ENCODE assay signal across 1 cellular context in genomic region chr9:133687856-133688761, GRCh38.
TF ChIP-seq lines count a peak whose summit lies in the region.

No MANE protein-coding gene starts in this region.

TF ChIP-seq in HEK293, 187 proteins besides CTCF, POLR2A, EP300 and RAD21 (continued from another document):
- TF ChIP-seq EGR2 (tag by site-specific recombination; IDR thresholded peaks at IDR 0.05; ENCODE audit: low read depth) (peak; percentile 87), ZNF19 (tag by site-specific recombination; IDR thresholded peaks at IDR 0.05; ENCODE audit: low read depth) (no peak), ZNF26 (tag by site-specific recombination; IDR thresholded peaks at IDR 0.05) (no peak), BCL11A (tag by site-specific recombination; IDR thresholded peaks at IDR 0.05; ENCODE audit: low read depth) (no peak), ZNF843 (tag by site-specific recombination; IDR thresholded peaks at IDR 0.05) (no peak), ZNF76 (tag by site-specific recombination; IDR thresholded peaks at IDR 0.05; ENCODE audit: borderline replicate concordance, low read depth) (no peak)
